16 cellular contexts compared by ENCODE assay signal in the genomic region with DNA sequence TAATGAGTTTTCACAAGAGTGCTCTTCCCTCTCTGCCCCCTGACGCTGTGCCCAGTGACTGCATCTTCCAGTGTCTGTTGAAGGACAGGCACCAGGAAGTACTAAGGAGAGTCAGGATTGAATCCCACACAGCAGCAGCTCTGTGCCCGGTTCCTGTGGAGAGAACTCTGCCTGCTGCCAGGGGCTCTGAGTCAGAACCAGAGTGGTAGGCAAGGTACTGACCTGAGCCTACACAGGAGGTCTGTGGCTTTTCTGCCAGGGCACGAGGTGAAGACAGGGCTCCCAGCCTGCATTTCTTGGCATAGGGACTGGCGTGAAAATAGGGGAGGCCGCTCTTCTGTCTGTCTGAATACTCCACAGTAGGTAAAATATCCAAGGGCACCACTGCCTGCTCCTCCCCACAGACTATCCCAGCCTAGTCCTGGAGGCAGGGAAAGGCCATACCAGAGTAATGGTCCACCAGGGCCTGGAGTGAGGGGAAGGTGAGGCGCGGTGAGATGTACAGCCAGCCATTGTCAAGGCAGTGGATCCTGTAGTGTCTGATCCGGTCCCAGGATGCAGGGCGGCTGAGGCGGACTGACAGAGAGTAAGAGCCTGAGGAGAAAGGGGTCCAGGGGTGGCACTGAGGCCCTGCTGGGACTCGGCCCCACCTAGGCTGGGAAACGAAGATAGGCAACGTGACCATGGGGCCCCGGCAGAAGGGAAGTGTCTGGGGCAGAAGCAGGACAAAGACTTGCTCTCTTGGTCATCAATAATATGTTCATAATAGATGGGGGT. TPM values are rescaled to one million over a fixed set of nuclear protein-coding genes. Genes with fewer than 3 reads are reported as not detected.
DNase-seq lines count a peak whose midpoint lies in the region; ATAC-seq and TF ChIP-seq lines count a peak whose summit lies in the region.
"Had no signal": no experiment of that assay in that cellular context is flagged by ENCODE, and none has a peak within 500 bp of the region (broad histone marks: within the 10 kb centered on the region; RNA-seq: fewer than 3 reads in every experiment).

No MANE protein-coding gene starts in this region.

- TF ChIP-seq CTCF in thyroid gland (IDR thresholded peaks at IDR 0.05): no peak

- WGBS in GM23248 (ENCODE audit: low coverage in 1 of 2, low lambda C conversion rate in 2 of 2, missing lambda C conversion rate in 2 of 2), 2 experiments: 83 to 84% methylated on average over 14 of the region's 14 CpGs
- 84 to 93% methylated on average over 14 of the region's 14 CpGs for WGBS in thyroid gland, 2 donors

- H3K36me3 Mint-ChIP-seq in T-helper 1 cell treated with Interleukin-12 subunit alpha and Interleukin-12 subunit beta and Interleukin-4 antibody, amounts not matched to agents 30 μg/mL and 1 μg/mL, for 36 hours (ENCODE audit: low read depth): peaks cover 37% of the 10 kb centered on the region
- H3K36me3 Mint-ChIP-seq in activated naive CD8-positive, alpha-beta T cell treated with anti-CD3 and anti-CD28 coated beads, Interleukin-2, amount 10 ng/mL, durations not matched to agents 7 days and 5 days: peaks cover 20% of the 10 kb centered on the region

- DNase-seq in T-helper 1 cell: no peak
- DNase-seq in GM23248: peak; percentile 11
- no peak for DNase-seq in activated naive CD8-positive, alpha-beta T cell treated with anti-CD3 and anti-CD28 coated beads, Interleukin-2, amount 10 ng/mL, durations not matched to agents 7 days and 5 days
- DNase-seq in mucosa of gallbladder (ENCODE audit: low spot score): peak; percentile 15
- DNase-seq in thyroid gland: no peak
- no peak for DNase-seq in SK-N-DZ (ENCODE audit: low spot score)
- DNase-seq: activated CD4-positive, CD25-positive, alpha-beta regulatory T cell; MM.1S; NCI-H2107; occipital lobe had no signal

- H3K4me3 ChIP-seq in GM23248 (no peak overlapping the region), thyroid gland (replicated peaks in 1 of 3) (no peak overlapping the region)
- H3K4me3 ChIP-seq: smooth muscle cell had no signal

- no peak overlapping the region for H3K4me3 Mint-ChIP-seq in T-helper 1 cell treated with Interleukin-12 subunit alpha and Interleukin-12 subunit beta and Interleukin-4 antibody, amounts not matched to agents 30 μg/mL and 1 μg/mL, for 36 hours
- no peak overlapping the region for H3K4me3 Mint-ChIP-seq in activated naive CD8-positive, alpha-beta T cell treated with anti-CD3 and anti-CD28 coated beads, Interleukin-2, amount 10 ng/mL, durations not matched to agents 7 days and 5 days

- intact Hi-C loops in thyroid gland (cut with DNase I): no loop called here

- H4K20me1 ChIP-seq in GM23248 (ENCODE audit: insufficient read depth): no peaks in the 10 kb centered on the region

- no peak overlapping the region for H3K9ac ChIP-seq in GM23248

- H3K4me1 Mint-ChIP-seq in T-helper 1 cell treated with Interleukin-12 subunit alpha and Interleukin-12 subunit beta and Interleukin-4 antibody, amounts not matched to agents 30 μg/mL and 1 μg/mL, for 36 hours (ENCODE audit: low read depth): peaks cover 9% of the 10 kb centered on the region
- peaks cover 22% of the 10 kb centered on the region for H3K4me1 Mint-ChIP-seq in activated naive CD8-positive, alpha-beta T cell treated with anti-CD3 and anti-CD28 coated beads, Interleukin-2, amount 10 ng/mL, durations not matched to agents 7 days and 5 days

- no peaks in the 10 kb centered on the region for H3K27me3 ChIP-seq in GM23248 (replicated peaks; ENCODE audit: insufficient read depth)
- no peaks in the 10 kb centered on the region for H3K27me3 ChIP-seq in thyroid gland

- no peak overlapping the region for H3K4me2 ChIP-seq in GM23248 (ENCODE audit: unreplicated experiment)
- H3K4me2 ChIP-seq: smooth muscle cell had no signal

- ATAC-seq in activated naive CD8-positive, alpha-beta T cell treated with anti-CD3 and anti-CD28 coated beads, Interleukin-2, amount 10 ng/mL, durations not matched to agents 7 days and 5 days (ENCODE audit: low read depth): no peak
- no peak for ATAC-seq in HG02852 (IDR thresholded peaks at IDR 0.05; ENCODE audit: unreplicated experiment)
- ATAC-seq: SK-N-SH treated with all-trans-retinoic acid at 6 μM for 48 hours had no signal

- H3K9me3 Mint-ChIP-seq in T-helper 1 cell treated with Interleukin-12 subunit alpha and Interleukin-12 subunit beta and Interleukin-4 antibody, amounts not matched to agents 30 μg/mL and 1 μg/mL, for 36 hours: no peaks in the 10 kb centered on the region
- no peaks in the 10 kb centered on the region for H3K9me3 Mint-ChIP-seq in activated naive CD8-positive, alpha-beta T cell treated with anti-CD3 and anti-CD28 coated beads, Interleukin-2, amount 10 ng/mL, durations not matched to agents 7 days and 5 days
- H3K9me3 Mint-ChIP-seq: activated T-helper 2 cell treated with anti-CD3 and anti-CD28 coated beads, Interferon-gamma antibody, Interleukin-2, Interleukin-4, amounts not matched to agents 10 μg/mL and 5 μg/mL and 100 μg/mL, durations not matched to agents 14 hours and 24 hours and 36 hours had no signal

- H3K27ac Mint-ChIP-seq in T-helper 1 cell treated with Interleukin-12 subunit alpha and Interleukin-12 subunit beta and Interleukin-4 antibody, amounts not matched to agents 30 μg/mL and 1 μg/mL, for 36 hours: peak overlapping the region; percentile 26
- peak overlapping the region; percentile 13 for H3K27ac Mint-ChIP-seq in activated naive CD8-positive, alpha-beta T cell treated with anti-CD3 and anti-CD28 coated beads, Interleukin-2, amount 10 ng/mL, durations not matched to agents 7 days and 5 days
- H3K27ac Mint-ChIP-seq: activated T-helper 2 cell treated with anti-CD3 and anti-CD28 coated beads, Interferon-gamma antibody, Interleukin-2, Interleukin-4, amounts not matched to agents 10 μg/mL and 5 μg/mL and 100 μg/mL, durations not matched to agents 14 hours and 24 hours and 36 hours had no signal

- no peak overlapping the region for H2AFZ ChIP-seq in GM23248

- H3K9me3 ChIP-seq in GM23248 (ENCODE audit: low read depth) (no peaks in the 10 kb centered on the region), thyroid gland (no peaks in the 10 kb centered on the region)

- in situ Hi-C loops in GM23248 (cut with MboI): no loop called here

- H3K36me3 ChIP-seq in GM23248 (ENCODE audit: low read depth): peaks cover 24% of the 10 kb centered on the region; the same call in 1 of the 2 replicates
- H3K36me3 ChIP-seq in thyroid gland: peaks cover 26 to 45% of the 10 kb centered on the region in 2 donors

- POLR2A ChIA-PET in activated naive CD8-positive, alpha-beta T cell treated with anti-CD3 and anti-CD28 coated beads, Interleukin-2, amount 10 ng/mL, durations not matched to agents 7 days and 5 days (lab: Charles Lee): interaction anchor here (1.0 to 1.4 kb wide), 5 partner anchors 11 to 159 kb away, joined by 3 to 6 read pairs (median 4); no protein-coding TSS in a partner anchor

- no peaks in the 10 kb centered on the region for H3K4me1 ChIP-seq in GM23248 (ENCODE audit: insufficient read depth)
- H3K4me1 ChIP-seq in thyroid gland: no peaks in the 10 kb centered on the region

- no peak overlapping the region for H3K27ac ChIP-seq in GM23248
- H3K27ac ChIP-seq in thyroid gland: no peak overlapping the region

- H3K79me2 ChIP-seq in GM23248 (ENCODE audit: insufficient read depth): peaks cover under 1% of the 10 kb centered on the region; the same call in 1 of the 2 replicates

- H3F3A ChIP-seq in GM23248 (ENCODE audit: insufficient read depth): no peaks in the 10 kb centered on the region

- TF ChIP-seq POLR2A in thyroid gland (IDR thresholded peaks at IDR 0.05): no peak

- H3K27me3 Mint-ChIP-seq in T-helper 1 cell treated with Interleukin-12 subunit alpha and Interleukin-12 subunit beta and Interleukin-4 antibody, amounts not matched to agents 30 μg/mL and 1 μg/mL, for 36 hours (ENCODE audit: low read depth): no peaks in the 10 kb centered on the region
- H3K27me3 Mint-ChIP-seq in activated naive CD8-positive, alpha-beta T cell treated with anti-CD3 and anti-CD28 coated beads, Interleukin-2, amount 10 ng/mL, durations not matched to agents 7 days and 5 days: no peaks in the 10 kb centered on the region

- no peaks in the 10 kb centered on the region for H3K9me2 ChIP-seq in GM23248 (ENCODE audit: insufficient read depth)

RNA-seq across cellular contexts. Expression of gene RAB5IF, which starts 9.4 kb away (rescaled TPM):
- 115 and 134 TPM in 2 replicates for total RNA-seq in GM23248 (2014; rRNA removed; shearing (Covaris generic))
- 165 and 171 TPM in 2 replicates for polyA plus RNA-seq in GM23248 (2016; fragmentation: Nextera tagmentation; extraction: Ambion mirVana)
- 10 to 100 TPM; 73.1 to 76.1 TPM for total RNA-seq in activated naive CD8-positive, alpha-beta T cell treated with anti-CD3 and anti-CD28 coated beads, Interleukin-2, amount 10 ng/mL, durations not matched to agents 7 days and 5 days
- total RNA-seq in mucosa of gallbladder: 109 TPM
- total RNA-seq in thyroid gland: 100 to 1,000 TPM in 2 of 4 donors, 10 to 100 TPM in 2; 56.9 to 105 (median 85.1) TPM
- 235 and 276 TPM in 2 replicates for polyA plus RNA-seq in SK-N-DZ (2014; cell fraction: cytosol; rRNA removed)
- polyA plus RNA-seq in SK-N-DZ (2014; cell fraction: nucleus; rRNA removed): 196 and 215 TPM in 2 replicates

RNA-seq across cellular contexts. Expression of gene SLA2, which starts 31.0 kb away (rescaled TPM):
- total RNA-seq in GM23248 (2014; rRNA removed; shearing (Covaris generic)): not detected in 2 replicates
- not detected in 2 replicates for polyA plus RNA-seq in GM23248 (2016; fragmentation: Nextera tagmentation; extraction: Ambion mirVana)
- total RNA-seq in activated naive CD8-positive, alpha-beta T cell treated with anti-CD3 and anti-CD28 coated beads, Interleukin-2, amount 10 ng/mL, durations not matched to agents 7 days and 5 days: 100 to 1,000 TPM; 103 TPM
- total RNA-seq in mucosa of gallbladder (2.0 TPM), thyroid gland (under 1 TPM; 0.13 to 0.50 (median 0.28) TPM)
- polyA plus RNA-seq in SK-N-DZ (2014; cell fraction: cytosol; rRNA removed): 0.66 and 0.96 TPM in 2 replicates
- polyA plus RNA-seq in SK-N-DZ (2014; cell fraction: nucleus; rRNA removed): 0.11 and 0.74 TPM in 2 replicates
- total RNA-seq: HT-29, occipital lobe, smooth muscle cell had no signal
- polyA plus RNA-seq: smooth muscle cell had no signal

RNA-seq across cellular contexts. Expression of gene TGIF2, which starts 41.6 kb away (rescaled TPM):
- total RNA-seq in GM23248 (2014; rRNA removed; shearing (Covaris generic)): 4.9 and 9.3 TPM in 2 replicates
- 6.7 and 7.0 TPM in 2 replicates for polyA plus RNA-seq in GM23248 (2016; fragmentation: Nextera tagmentation; extraction: Ambion mirVana)
- total RNA-seq in activated naive CD8-positive, alpha-beta T cell treated with anti-CD3 and anti-CD28 coated beads, Interleukin-2, amount 10 ng/mL, durations not matched to agents 7 days and 5 days: 10 to 100 TPM; 32.2 to 33.1 TPM
- total RNA-seq in mucosa of gallbladder (11.7 TPM), thyroid gland (10 to 100 TPM; 14.2 to 28.8 (median 18.9) TPM)
- 45.7 and 49.8 TPM in 2 replicates for polyA plus RNA-seq in SK-N-DZ (2014; cell fraction: cytosol; rRNA removed)
- polyA plus RNA-seq in SK-N-DZ (2014; cell fraction: nucleus; rRNA removed): 22.3 and 29.7 TPM in 2 replicates

Comparison
In these comparisons a context has a peak if more than half of its experiments do, and no peak if none do; other contexts are left out.
1. DNase-seq: peak in GM23248 (single experiment) and mucosa of gallbladder (single experiment); none in T-helper 1 cell (0 of 5), activated naive CD8-positive, alpha-beta T cell treated with anti-CD3 and anti-CD28 coated beads, Interleukin-2, amount 10 ng/mL, durations not matched to agents 7 days and 5 days (single experiment), thyroid gland (0 of 2) and SK-N-DZ (single experiment).
2. RNA of gene SLA2, which starts 31.0 kb away (total RNA-seq): 103 TPM in activated naive CD8-positive, alpha-beta T cell treated with anti-CD3 and anti-CD28 coated beads, Interleukin-2, amount 10 ng/mL, durations not matched to agents 7 days and 5 days; 2.0 TPM in mucosa of gallbladder (single experiment), 0.13 to 0.50 TPM in thyroid gland and not detected in GM23248; every median in the first group is over 10 times any median in the second.